ENCODE assay signal across 23 cellular contexts in the genomic region with DNA sequence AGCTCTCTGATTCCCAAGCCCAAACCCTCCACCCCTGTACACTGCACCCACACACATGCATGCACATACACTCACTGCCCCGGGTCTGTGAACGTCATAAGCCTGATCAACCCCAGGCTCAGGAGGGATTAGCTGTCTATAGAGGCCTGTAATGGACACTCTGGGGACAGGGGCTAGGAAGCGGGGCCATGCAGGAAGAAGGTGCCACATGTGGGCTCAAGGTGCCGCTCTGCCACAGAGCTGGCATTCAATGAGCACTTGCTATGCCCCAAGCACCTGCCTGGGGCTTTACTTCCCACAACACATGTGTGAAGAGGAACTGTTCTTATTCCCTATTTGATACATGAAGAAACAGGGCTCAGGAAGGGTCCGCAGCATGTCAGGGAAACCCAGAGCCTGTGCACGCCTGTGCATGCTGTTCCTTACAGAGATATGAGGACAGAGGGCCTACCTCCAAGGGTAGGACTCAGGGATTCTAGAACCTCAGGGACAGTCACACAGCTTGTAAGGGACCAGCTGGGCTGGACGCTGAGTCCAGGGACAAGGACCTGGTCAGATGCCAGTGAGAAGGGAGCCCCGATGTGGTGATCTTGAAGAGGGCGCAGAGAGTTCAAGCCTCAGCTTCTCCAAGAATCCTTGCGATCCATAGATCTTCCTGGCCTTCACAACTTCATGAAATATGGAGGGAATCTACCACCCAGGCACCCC. TPM values are rescaled to one million over a fixed set of nuclear protein-coding genes. Genes with fewer than 3 reads are reported as not detected.
DNase-seq lines count a peak whose midpoint lies in the region; ATAC-seq and TF ChIP-seq lines count a peak whose summit lies in the region.
"Had no signal": no experiment of that assay in that cellular context is flagged by ENCODE, and none has a peak within 500 bp of the region (broad histone marks: within the 10 kb centered on the region; RNA-seq: fewer than 3 reads in every experiment).

No MANE protein-coding gene starts in this region.

- H3K9me3 ChIP-seq in BLaER1 treated with 17β-estradiol and CSF1 and Interleukin-3, amounts not matched to agents 10 nM and 100 nM (replicated peaks in 1 of 11) = no peaks in the 10 kb centered on the region
- H3K9me3 ChIP-seq in Peyer's patch = no peaks in the 10 kb centered on the region
- no peaks in the 10 kb centered on the region for H3K9me3 ChIP-seq in left lung
- H3K9me3 ChIP-seq in gastrocnemius medialis = no peaks in the 10 kb centered on the region
- H3K9me3 ChIP-seq: SJCRH30, thoracic aorta had no signal

- peaks cover 0 to 33% (median 7%) of the 10 kb centered on the region in 11 experiments; a peak in 11 of 22 replicates for H3K36me3 ChIP-seq in BLaER1 treated with 17β-estradiol and CSF1 and Interleukin-3, amounts not matched to agents 10 nM and 100 nM
- H3K36me3 ChIP-seq in Peyer's patch (no peaks in the 10 kb centered on the region), left lung (no peaks in the 10 kb centered on the region), gastrocnemius medialis (no peaks in the 10 kb centered on the region)
- H3K36me3 ChIP-seq: SJCRH30, thoracic aorta had no signal

- H3K27me3 ChIP-seq in BLaER1 treated with 17β-estradiol and CSF1 and Interleukin-3, amounts not matched to agents 10 nM and 100 nM = no peaks in the 10 kb centered on the region
- H3K27me3 ChIP-seq in Peyer's patch (no peaks in the 10 kb centered on the region), left lung (peaks cover 0 to 21% of the 10 kb centered on the region in 2 donors), gastrocnemius medialis (no peaks in the 10 kb centered on the region)
- H3K27me3 ChIP-seq: SJCRH30 had no signal

- H3K27ac ChIP-seq in BLaER1 treated with 17β-estradiol and CSF1 and Interleukin-3, amounts not matched to agents 10 nM and 100 nM = peak overlapping the region in 2 of 11 experiments; percentile 9 to 31; a peak in 3 of 22 replicates
- H3K27ac ChIP-seq in Peyer's patch (no peak overlapping the region), left lung (no peak overlapping the region), gastrocnemius medialis (peak overlapping the region; percentile 97 to 100 (median 100))
- H3K27ac ChIP-seq: SJCRH30, thoracic aorta had no signal

- peaks cover 74 to 92% (median 89%) of the 10 kb centered on the region in 10 experiments for H3K4me1 ChIP-seq in BLaER1 treated with 17β-estradiol and CSF1 and Interleukin-3, amounts not matched to agents 10 nM and 100 nM
- peaks cover 0 to 73% (median 8%) of the 10 kb centered on the region in 4 donors for H3K4me1 ChIP-seq in Peyer's patch
- H3K4me1 ChIP-seq in left lung = peaks cover 7 to 11% of the 10 kb centered on the region in 2 donors
- H3K4me1 ChIP-seq in gastrocnemius medialis = peaks cover 64 to 90% of the 10 kb centered on the region in 2 donors

- intact Hi-C loops in left lung (cut with DNase I) = no loop called here
- intact Hi-C loops in gastrocnemius medialis (cut with DNase I; ENCODE audit: low total_unique reads) = loop anchor here (2.0 kb wide), 1 partner anchor 37 kb away; no protein-coding TSS in a partner anchor

- no peak overlapping the region; a peak in 1 of 20 replicates for H3K4me3 ChIP-seq in BLaER1 treated with 17β-estradiol and CSF1 and Interleukin-3, amounts not matched to agents 10 nM and 100 nM
- no peak overlapping the region for H3K4me3 ChIP-seq in Peyer's patch
- no peak overlapping the region for H3K4me3 ChIP-seq in left lung
- peak overlapping the region; percentile 81 to 95 (median 90) for H3K4me3 ChIP-seq in gastrocnemius medialis
- H3K4me3 ChIP-seq: SJCRH30, thoracic aorta had no signal

- TF ChIP-seq CTCF in Peyer's patch (IDR thresholded peaks at IDR 0.05) (no peak), left lung (IDR thresholded peaks at IDR 0.05) (no peak), gastrocnemius medialis (IDR thresholded peaks at IDR 0.05 in 4 of 5, conservative IDR thresholded peaks at IDR 0.05 in 1 of 5) (no peak)

- no peak for ATAC-seq in left lung
- ATAC-seq in gastrocnemius medialis = no peak
- ATAC-seq in GM21737 (IDR thresholded peaks at IDR 0.05; ENCODE audit: unreplicated experiment) = no peak
- ATAC-seq in HG03039 (IDR thresholded peaks at IDR 0.05; ENCODE audit: unreplicated experiment) = no peak
- ATAC-seq in HG02885 (IDR thresholded peaks at IDR 0.05; ENCODE audit: poor library complexity, unreplicated experiment) = no peak
- ATAC-seq: CD8-positive, alpha-beta T cell had no signal

- TF ChIP-seq POLR2A in Peyer's patch (IDR thresholded peaks at IDR 0.05) (no peak), gastrocnemius medialis (IDR thresholded peaks at IDR 0.05) (no peak)

- H4K20me1 ChIP-seq in BLaER1 treated with 17β-estradiol and CSF1 and Interleukin-3, amounts not matched to agents 10 nM and 100 nM = peaks cover 18 to 100% (median 83%) of the 10 kb centered on the region in 11 experiments; a peak in 21 of 22 replicates

- DNase-seq in Peyer's patch (peak in 2 of 3 donors; percentile 32 to 35), left lung (peak; percentile 15 to 31), gastrocnemius medialis (peak in 1 of 2 donors; percentile 59), GM19240 (ENCODE audit: insufficient read length, low spot score) (no peak)
- DNase-seq: activated CD4-positive, alpha-beta T cell treated with anti-CD3 and anti-CD28 coated beads, Interleukin-2, amount 50 U/mL, for 48 hours; activated naive CD4-positive, alpha-beta T cell treated with Interleukin-2 at 50 U/mL for 16 hours; activated T-cell treated with anti-CD3 and anti-CD28 coated beads for 4 hours; CD8-positive, alpha-beta T cell; DND-41; effector CD4-positive, alpha-beta T cell; foreskin melanocyte; hypothalamus; mammary epithelial cell; NCI-H1694; NCI-H69; SJCRH30; stimulated activated CD4-positive, alpha-beta T cell treated with anti-CD3 and anti-CD28 coated beads, Interleukin-4, amount 100 ng/mL, for 4 hours had no signal

- in situ Hi-C loops in gastrocnemius medialis (cut with MboI; ENCODE audit: low sequenced_read_pairs in 4 of 4) = no loop called here

- peak overlapping the region in 3 of 11 experiments; percentile 7 to 45 (median 30); a peak in 2 of 22 replicates for H3K9ac ChIP-seq in BLaER1 treated with 17β-estradiol and CSF1 and Interleukin-3, amounts not matched to agents 10 nM and 100 nM
- H3K9ac ChIP-seq: parathyroid adenoma had no signal

- peak overlapping the region; percentile 12 to 99 (median 98); a peak in 20 of 22 replicates for H3K4me2 ChIP-seq in BLaER1 treated with 17β-estradiol and CSF1 and Interleukin-3, amounts not matched to agents 10 nM and 100 nM

RNA-seq across cellular contexts. Expression of gene BIN1, which starts 5.0 kb away (rescaled TPM):
- total RNA-seq in Peyer's patch = 10 to 100 TPM; 22.2 to 81.7 (median 47.2) TPM
- total RNA-seq in left lung = 10 to 100 TPM; 32.0 to 36.0 TPM
- total RNA-seq in gastrocnemius medialis = 1,000 to 10,000 TPM; 1,150 to 2,167 (median 1,736) TPM

Comparison
In these comparisons a context has a peak if more than half of its experiments do, and no peak if none do; other contexts are left out.
1. H3K27ac ChIP-seq: peak in gastrocnemius medialis (4 of 4); none in Peyer's patch (0 of 4) and left lung (0 of 2).
2. H3K4me3 ChIP-seq: peak in gastrocnemius medialis (4 of 4); none in BLaER1 treated with 17β-estradiol and CSF1 and Interleukin-3, amounts not matched to agents 10 nM and 100 nM (0 of 10), Peyer's patch (0 of 4) and left lung (0 of 2).
3. RNA of gene BIN1, which starts 5.0 kb away (total RNA-seq): 1,150 to 2,167 TPM in gastrocnemius medialis; 22.2 to 81.7 TPM in Peyer's patch and 32.0 to 36.0 TPM in left lung; every median in the first group is over 10 times any median in the second.